Comparison of ENCODE assay signal across 6 cellular contexts in genomic region chr11:71148766-71149165, GRCh38.
DNase-seq lines count a peak whose midpoint lies in the region; FAIRE-seq and TF ChIP-seq lines count a peak whose summit lies in the region.
"Not testable (repeated sequence)": the region's sequence is repeated elsewhere in the genome, so short reads cannot be mapped to it uniquely, and the experiment has no call there.

No MANE protein-coding gene starts in this region.

- H2AFZ ChIP-seq in neuronal stem cell (ENCODE audit: low read length) = not testable (repeated sequence)

- not testable (repeated sequence) for DNase-seq in HTR-8/SVneo (ENCODE audit: insufficient read length, low spot score); neuronal stem cell (ENCODE audit: low spot score); type B pancreatic cell (ENCODE audit: extremely low spot score, unreplicated experiment)
- DNase-seq in NCI-H2171 treated with DMSO at 0.1 percent for 48 hours (lab: John Stamatoyannopoulos, UW) = peak; percentile 11
- peak; percentile 37 for DNase-seq in kidney tubule cell (ENCODE audit: low spot score)
- peak; percentile 20 for DNase-seq in renal cortical epithelial cell (ENCODE audit: low read depth)

- H2BK12ac ChIP-seq in neuronal stem cell (ENCODE audit: low read length) = peak overlapping the region; percentile 52

- not testable (repeated sequence) for TF ChIP-seq CTCF in type B pancreatic cell (conservative IDR thresholded peaks at IDR 0.05)

- not testable (repeated sequence) for H2AK5ac ChIP-seq in neuronal stem cell (ENCODE audit: low read depth, low read length)

- peak overlapping the region; percentile 16 for H3K18ac ChIP-seq in neuronal stem cell (ENCODE audit: low read length)

- H2BK5ac ChIP-seq in neuronal stem cell (ENCODE audit: low read length) = not testable (repeated sequence)

- not testable (repeated sequence) for H3K9me3 Mint-ChIP-seq in type B pancreatic cell

- not testable (repeated sequence) for H3K36me3 Mint-ChIP-seq in type B pancreatic cell

- H3K79me1 ChIP-seq in neuronal stem cell (ENCODE audit: low read depth, low read length) = not testable (repeated sequence)

- H4K8ac ChIP-seq in neuronal stem cell (ENCODE audit: low read depth, low read length) = not testable (repeated sequence)

- WGBS in neuronal stem cell (ENCODE audit: extremely low coverage in 2 of 2, insufficient read length in 2 of 2, insufficient replicate concordance in 1 of 2), 2 donors = no CpG with 5 or more reads among the region's 8 CpGs

- H3K14ac ChIP-seq in neuronal stem cell (ENCODE audit: low read length) = not testable (repeated sequence)

- not testable (repeated sequence) for H3K4me1 ChIP-seq in neuronal stem cell (ENCODE audit: control insufficient read depth in 2 of 2, insufficient read depth in 1 of 2, low read depth in 1 of 2, low read length in 2 of 2)

- H3K23ac ChIP-seq in neuronal stem cell (ENCODE audit: low read depth, low read length, poor library complexity) = not testable (repeated sequence)

- H3K4ac ChIP-seq in neuronal stem cell (ENCODE audit: low read length) = not testable (repeated sequence)

- H3K36me3 ChIP-seq in neuronal stem cell (replicated peaks in 1 of 2; ENCODE audit: control insufficient read depth in 2 of 2, insufficient read depth in 2 of 2, low read length in 2 of 2) = not testable (repeated sequence)

- FAIRE-seq in HTR-8/SVneo (lab: Jason Lieb, UNC) = peak; percentile 62

- not testable (repeated sequence) for H3K27ac ChIP-seq in neuronal stem cell (replicated peaks; ENCODE audit: low read length)

- peak overlapping the region; percentile 38 for H3K27ac Mint-ChIP-seq in type B pancreatic cell

- not testable (repeated sequence) for H3K4me3 Mint-ChIP-seq in type B pancreatic cell

- H2BK120ac ChIP-seq in neuronal stem cell (ENCODE audit: low read depth, low read length) = not testable (repeated sequence)

- peaks cover 0 to 13% (median 0%) of the 10 kb centered on the region in 3 experiments for H3K27me3 ChIP-seq in neuronal stem cell (ENCODE audit: control insufficient read depth in 3 of 3, insufficient read depth in 3 of 3, low read depth in 1 of 3, low read length in 3 of 3)

- H3K9ac ChIP-seq in neuronal stem cell (ENCODE audit: low read depth, low read length, poor library complexity) = not testable (repeated sequence)

- H2BK15ac ChIP-seq in neuronal stem cell (ENCODE audit: low read length) = not testable (repeated sequence)

- peak overlapping the region; percentile 62 for H4K91ac ChIP-seq in neuronal stem cell (ENCODE audit: low read depth, low read length, poor library complexity)

- not testable (repeated sequence) for H3K27me3 Mint-ChIP-seq in type B pancreatic cell

- H3K4me2 ChIP-seq in neuronal stem cell (ENCODE audit: insufficient read depth, low read length, poor library complexity, severe bottlenecking) = not testable (repeated sequence)

- not testable (repeated sequence) for H3K9me3 ChIP-seq in neuronal stem cell (replicated peaks in 1 of 2; ENCODE audit: control insufficient read depth in 2 of 2, insufficient read depth in 1 of 2, low read depth in 1 of 2, low read length in 2 of 2)

- H3K4me3 ChIP-seq in neuronal stem cell (ENCODE audit: low read length in 2 of 2) = not testable (repeated sequence)

- H3K4me1 Mint-ChIP-seq in type B pancreatic cell (ENCODE audit: unreplicated experiment) = peaks cover 29% of the 10 kb centered on the region
